In the genomic region with DNA sequence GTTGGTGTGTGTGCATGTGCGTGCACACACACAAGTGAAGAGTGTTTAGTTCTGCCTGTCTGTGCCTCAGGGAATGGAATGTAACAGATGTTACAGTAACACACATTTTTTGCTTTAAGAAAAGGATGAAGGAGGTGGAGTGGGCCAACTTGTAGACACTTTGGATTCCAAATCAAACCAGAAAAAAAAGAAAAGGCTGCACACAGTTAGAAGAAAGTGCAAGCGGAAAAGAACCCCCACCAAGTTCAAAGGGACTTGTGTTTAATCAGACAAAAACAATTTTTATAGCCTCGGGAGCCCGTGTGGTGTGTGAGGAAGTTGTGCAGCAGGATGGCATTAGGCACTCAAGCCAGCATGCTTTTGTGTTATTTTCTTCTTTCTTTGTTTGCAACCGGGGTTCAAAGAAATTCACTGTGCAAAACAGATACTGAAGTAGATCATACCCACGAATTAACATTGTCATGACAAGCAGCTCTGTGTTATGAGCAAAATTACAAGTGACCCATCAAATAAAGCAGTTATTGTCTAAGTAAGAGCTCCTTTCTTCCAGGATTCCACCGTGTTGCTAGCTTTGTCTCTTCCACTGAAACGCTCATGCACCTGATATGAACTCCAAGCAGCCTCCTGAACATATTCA, we compare ENCODE assay signal across 28 cellular contexts.
DNase-seq lines count a peak whose midpoint lies in the region; ATAC-seq and TF ChIP-seq lines count a peak whose summit lies in the region.
"Had no signal": no experiment of that assay in that cellular context is flagged by ENCODE, and none has a peak within 500 bp of the region (broad histone marks: within the 10 kb centered on the region; RNA-seq: fewer than 3 reads in every experiment).

No MANE protein-coding gene starts in this region.

- H4K12ac ChIP-seq in trophoblast cell (ENCODE audit: low read depth, low read length) = no peak overlapping the region

- no peaks in the 10 kb centered on the region for H3K27me3 ChIP-seq in Caco-2 (replicated peaks; ENCODE audit: control insufficient read depth, insufficient read depth, low read length)
- H3K27me3 ChIP-seq in trophoblast cell (ENCODE audit: insufficient read depth, low read length) = no peaks in the 10 kb centered on the region

- POLR2A ChIA-PET in Caco-2 (lab: Charles Lee) = no interaction called here

- DNase-seq in Caco-2 (no peak), SK-MEL-5 (ENCODE audit: low read depth, low spot score) (peak; percentile 87), fibroblast of the aortic adventitia (ENCODE audit: low read depth) (peak; percentile 22), trophoblast cell (no peak), CD14-positive monocyte (ENCODE audit: low spot score) (no peak), globus pallidus (ENCODE audit: low spot score) (no peak), medulla oblongata (ENCODE audit: extremely low spot score) (no peak)
- DNase-seq: activated CD4-positive, alpha-beta T cell treated with anti-CD3 and anti-CD28 coated beads for 4 hours; activated CD8-positive, alpha-beta T cell treated with anti-CD3 and anti-CD28 coated beads, Interleukin-2, amount 10 ng/mL, durations not matched to agents 7 days and 5 days; activated naive CD4-positive, alpha-beta T cell treated with anti-CD3 and anti-CD28 coated beads for 36 hours; AML-193; CD4-positive, alpha-beta T cell; effector CD4-positive, alpha-beta T cell; GM23248; left ventricle myocardium inferior; midbrain; naive B cell; NCI-H1092; NCI-H1694 treated with DMSO at 0.1 percent for 48 hours; NCI-H526; occipital lobe; PC-3; stimulated activated naive CD4-positive, alpha-beta T cell; T-helper 9 cell; WERI-Rb-1 had no signal

- BruUV-seq in Caco-2 (replicated peaks; lab: Mats Ljungman, UMichigan) = no TSS peak

- TF ChIP-seq CTCF in Caco-2 (IDR thresholded peaks at IDR 0.05; ENCODE audit: insufficient read depth in 1 of 2, low read depth in 1 of 2, low read length in 1 of 2, severe bottlenecking in 1 of 2, unreplicated experiment in 1 of 2) (no peak), fibroblast of the aortic adventitia (IDR thresholded peaks at IDR 0.05; ENCODE audit: insufficient read depth, low read length) (no peak), CD14-positive monocyte (IDR thresholded peaks at IDR 0.05) (no peak)

- H3K27me3 Mint-ChIP-seq in Caco-2 (ENCODE audit: insufficient read depth, unreplicated experiment) = no peaks in the 10 kb centered on the region
- peaks cover 0 to 3% (median 0%) of the 10 kb centered on the region in 3 donors for H3K27me3 Mint-ChIP-seq in CD14-positive monocyte (ENCODE audit: low read depth in 3 of 3)
- H3K27me3 Mint-ChIP-seq: CD4-positive, alpha-beta T cell; IgD-negative memory B cell; naive B cell had no signal

- peak overlapping the region; percentile 29 for H3K18ac ChIP-seq in trophoblast cell (ENCODE audit: low read length)

- ATAC-seq in HG03342 (IDR thresholded peaks at IDR 0.05; ENCODE audit: unreplicated experiment) = no peak
- ATAC-seq: A549; activated CD8-positive, alpha-beta T cell treated with anti-CD3 and anti-CD28 coated beads, Interleukin-2, amount 10 ng/mL, durations not matched to agents 7 days and 5 days; PC-3 had no signal

- no peak overlapping the region for H2BK12ac ChIP-seq in trophoblast cell (ENCODE audit: low read length)

- no peak overlapping the region for H3K4me2 ChIP-seq in trophoblast cell (ENCODE audit: low read length)
- H3K4me2 ChIP-seq: A549 had no signal

- intact Hi-C loops in Caco-2 (cut with micrococcal nuclease; ENCODE audit: unreplicated experiment) (no loop called here), CD14-positive monocyte (cut with micrococcal nuclease) (no loop called here)

- H3K9me3 Mint-ChIP-seq in Caco-2 (ENCODE audit: unreplicated experiment) = peaks cover 16% of the 10 kb centered on the region
- peaks cover 0 to 4% (median 2%) of the 10 kb centered on the region in 7 donors for H3K9me3 Mint-ChIP-seq in CD14-positive monocyte
- H3K9me3 Mint-ChIP-seq: activated naive CD4-positive, alpha-beta T cell treated with anti-CD3 and anti-CD28 coated beads for 36 hours had no signal

- H3K79me2 ChIP-seq in trophoblast cell (ENCODE audit: control insufficient read depth, insufficient read depth, low read length, poor library complexity) = peaks cover 2% of the 10 kb centered on the region

- H3K4me3 ChIP-seq in Caco-2 (ENCODE audit: low read depth, low read length) (no peak overlapping the region), fibroblast of the aortic adventitia (ENCODE audit: low read depth, low read length) (no peak overlapping the region), trophoblast cell (ENCODE audit: low read depth, low read length) (no peak overlapping the region)
- H3K4me3 ChIP-seq: A549, GM23248, left ventricle myocardium inferior had no signal

- no peak overlapping the region for H3K23ac ChIP-seq in trophoblast cell (ENCODE audit: low read length)

- H3K9ac ChIP-seq in trophoblast cell (ENCODE audit: low read length) = no peak overlapping the region
- H3K9ac ChIP-seq: GM23248 had no signal

- H3K14ac ChIP-seq in trophoblast cell (ENCODE audit: low read length) = no peak overlapping the region

- H3K9me3 ChIP-seq in Caco-2 (no peaks in the 10 kb centered on the region), trophoblast cell (ENCODE audit: insufficient read depth, low read depth, low read length) (no peaks in the 10 kb centered on the region)
- H3K9me3 ChIP-seq: A549, left ventricle myocardium inferior had no signal

- CTCF ChIA-PET in Caco-2 (lab: Charles Lee) = no interaction called here

- H3K4me3 Mint-ChIP-seq in Caco-2 (ENCODE audit: unreplicated experiment) = peak overlapping the region; percentile 18
- no peak overlapping the region for H3K4me3 Mint-ChIP-seq in CD14-positive monocyte
- H3K4me3 Mint-ChIP-seq: activated CD8-positive, alpha-beta T cell treated with anti-CD3 and anti-CD28 coated beads, Interleukin-2, amount 10 ng/mL, durations not matched to agents 7 days and 5 days; activated naive CD4-positive, alpha-beta T cell treated with anti-CD3 and anti-CD28 coated beads for 36 hours; CD4-positive, alpha-beta T cell; IgD-negative memory B cell; naive B cell had no signal

- in situ Hi-C loops in SK-MEL-5 (cut with HindIII; ENCODE audit: low pct_unique_long_range_greater_than_20kb, low sequenced_read_pairs) = no loop called here

- H3K79me1 ChIP-seq in trophoblast cell (ENCODE audit: low read length) = peaks cover 4% of the 10 kb centered on the region

- H3K4me1 ChIP-seq in Caco-2 (peaks cover 48% of the 10 kb centered on the region), trophoblast cell (ENCODE audit: control insufficient read depth in 1 of 2, insufficient read depth in 2 of 2, low read length in 2 of 2) (peaks cover 15 to 31% of the 10 kb centered on the region in 2 experiments)
- H3K4me1 ChIP-seq: A549 had no signal

- H3K36me3 Mint-ChIP-seq in Caco-2 (ENCODE audit: insufficient read depth, unreplicated experiment) (peaks cover 12% of the 10 kb centered on the region), CD14-positive monocyte (no peaks in the 10 kb centered on the region)
- H3K36me3 Mint-ChIP-seq: IgD-negative memory B cell, naive B cell had no signal

- WGBS in trophoblast cell (ENCODE audit: extremely low coverage, insufficient coverage, insufficient read length) = no CpG with 5 or more reads among the region's 8 CpGs

- no peak overlapping the region for H4K8ac ChIP-seq in trophoblast cell (ENCODE audit: low read depth, low read length)

- no peak overlapping the region for H2AK5ac ChIP-seq in trophoblast cell (ENCODE audit: low read length)

- H3K27ac Mint-ChIP-seq in Caco-2 (ENCODE audit: unreplicated experiment) (no peak overlapping the region), CD14-positive monocyte (no peak overlapping the region)
- H3K27ac Mint-ChIP-seq: activated CD8-positive, alpha-beta T cell treated with anti-CD3 and anti-CD28 coated beads, Interleukin-2, amount 10 ng/mL, durations not matched to agents 7 days and 5 days; activated naive CD4-positive, alpha-beta T cell treated with anti-CD3 and anti-CD28 coated beads for 36 hours; CD4-positive, alpha-beta T cell; IgD-negative memory B cell; naive B cell had no signal

- no peak overlapping the region for H2AFZ ChIP-seq in trophoblast cell (ENCODE audit: insufficient read depth, low read length, poor library complexity)
- H2AFZ ChIP-seq: GM23248 had no signal

- H2BK5ac ChIP-seq in trophoblast cell (ENCODE audit: low read depth, low read length, poor library complexity) = no peak overlapping the region

- peaks cover 46% of the 10 kb centered on the region for H3K4me1 Mint-ChIP-seq in Caco-2 (ENCODE audit: low read depth, unreplicated experiment)
- no peaks in the 10 kb centered on the region for H3K4me1 Mint-ChIP-seq in CD14-positive monocyte
- H3K4me1 Mint-ChIP-seq: IgD-negative memory B cell, naive B cell had no signal

- H3K27ac ChIP-seq in trophoblast cell (ENCODE audit: low read depth, low read length) = no peak overlapping the region
- H3K27ac ChIP-seq: A549, GM23248, left ventricle myocardium inferior, WERI-Rb-1 had no signal

- peak overlapping the region; percentile 46 for H2BK120ac ChIP-seq in trophoblast cell (ENCODE audit: insufficient read depth, low read length, poor library complexity)

- H3K4ac ChIP-seq in trophoblast cell (ENCODE audit: low read depth, low read length) = no peak overlapping the region

- H3K36me3 ChIP-seq in Caco-2 (ENCODE audit: control insufficient read depth, insufficient read depth, low read length) (no peaks in the 10 kb centered on the region), trophoblast cell (ENCODE audit: control insufficient read depth in 1 of 2, insufficient read depth in 2 of 2, low read length in 2 of 2) (peaks cover 0 to 6% of the 10 kb centered on the region in 2 experiments)
- H3K36me3 ChIP-seq: left ventricle myocardium inferior, WERI-Rb-1 had no signal

- no peak overlapping the region for H4K91ac ChIP-seq in trophoblast cell (ENCODE audit: low read depth, low read length)

Comparison
In these comparisons a context has a peak if more than half of its experiments do, and no peak if none do; other contexts are left out.
1. DNase-seq: peak in SK-MEL-5 (single experiment) and fibroblast of the aortic adventitia (single experiment); none in Caco-2 (0 of 2), trophoblast cell (0 of 2), CD14-positive monocyte (single experiment), globus pallidus (single experiment) and medulla oblongata (single experiment).